ENCODE assay signal across 16 cellular contexts in genomic region chr6:5388319-5388718, GRCh38.
DNase-seq lines count a peak whose midpoint lies in the region; ATAC-seq and TF ChIP-seq lines count a peak whose summit lies in the region.
"Had no signal": no experiment of that assay in that cellular context is flagged by ENCODE, and none has a peak within 500 bp of the region (broad histone marks: within the 10 kb centered on the region; RNA-seq: fewer than 3 reads in every experiment).

No MANE protein-coding gene starts in this region.

- intact Hi-C loops in CD14-positive monocyte (cut with micrococcal nuclease) = no loop called here

- no peak overlapping the region for H3K4me3 ChIP-seq in LNCaP clone FGC (ENCODE audit: low read depth, low read length)
- H3K4me3 ChIP-seq: GM23338 had no signal

- no peak for ATAC-seq in activated naive CD8-positive, alpha-beta T cell treated with anti-CD3 and anti-CD28 coated beads, Interleukin-2, amount 50 U/mL, for 24 hours
- ATAC-seq in HG03520 (IDR thresholded peaks at IDR 0.05; ENCODE audit: unreplicated experiment) = no peak
- ATAC-seq: GM23338 had no signal

- TF ChIP-seq CTCF in C4-2B (conservative IDR thresholded peaks at IDR 0.05) (peak; percentile 23), LNCaP clone FGC (IDR thresholded peaks at IDR 0.05; ENCODE audit: control insufficient read depth, extremely low read depth, insufficient read depth) (peak; percentile 22; the same call in 1 of the 2 replicates), chondrocyte (IDR thresholded peaks at IDR 0.05) (peak; percentile 40), CD14-positive monocyte (IDR thresholded peaks at IDR 0.05) (no peak)

- no peak overlapping the region for H3K27ac ChIP-seq in C4-2B

- H3K27me3 Mint-ChIP-seq in chondrocyte (ENCODE audit: low read depth) (no peaks in the 10 kb centered on the region), CD14-positive monocyte (ENCODE audit: low read depth in 3 of 3) (no peaks in the 10 kb centered on the region)
- H3K27me3 Mint-ChIP-seq in activated naive CD8-positive, alpha-beta T cell treated with anti-CD3 and anti-CD28 coated beads, Interleukin-2, amount 50 U/mL, for 24 hours = no peaks in the 10 kb centered on the region
- H3K27me3 Mint-ChIP-seq: CD4-positive, alpha-beta memory T cell had no signal

- H3K27ac Mint-ChIP-seq in chondrocyte (ENCODE audit: unreplicated experiment) (no peak overlapping the region), CD14-positive monocyte (no peak overlapping the region)
- H3K27ac Mint-ChIP-seq in activated naive CD8-positive, alpha-beta T cell treated with anti-CD3 and anti-CD28 coated beads, Interleukin-2, amount 50 U/mL, for 24 hours = no peak overlapping the region
- H3K27ac Mint-ChIP-seq: GM23338 had no signal

- no peak overlapping the region for H3K4me3 Mint-ChIP-seq in chondrocyte (ENCODE audit: unreplicated experiment)
- no peak overlapping the region for H3K4me3 Mint-ChIP-seq in activated naive CD8-positive, alpha-beta T cell treated with anti-CD3 and anti-CD28 coated beads, Interleukin-2, amount 50 U/mL, for 24 hours
- no peak overlapping the region for H3K4me3 Mint-ChIP-seq in CD14-positive monocyte
- H3K4me3 Mint-ChIP-seq: CD4-positive, alpha-beta memory T cell; GM23338 had no signal

- H3K4me1 Mint-ChIP-seq in chondrocyte (ENCODE audit: low read depth) = no peaks in the 10 kb centered on the region
- H3K4me1 Mint-ChIP-seq in activated naive CD8-positive, alpha-beta T cell treated with anti-CD3 and anti-CD28 coated beads, Interleukin-2, amount 50 U/mL, for 24 hours = peaks cover 2% of the 10 kb centered on the region
- no peaks in the 10 kb centered on the region for H3K4me1 Mint-ChIP-seq in CD14-positive monocyte

- H3K9me3 Mint-ChIP-seq in chondrocyte (ENCODE audit: low read depth) (no peaks in the 10 kb centered on the region), CD14-positive monocyte (no peaks in the 10 kb centered on the region)
- H3K9me3 Mint-ChIP-seq in activated naive CD8-positive, alpha-beta T cell treated with anti-CD3 and anti-CD28 coated beads, Interleukin-2, amount 50 U/mL, for 24 hours = no peaks in the 10 kb centered on the region
- H3K9me3 Mint-ChIP-seq: CD4-positive, alpha-beta memory T cell; GM23338 had no signal

- no peak for DNase-seq in LNCaP clone FGC (ENCODE audit: low read depth)
- no peak for DNase-seq in chondrocyte (ENCODE audit: low spot score)
- DNase-seq in pons (ENCODE audit: low spot score) = peak; percentile 22
- no peak for DNase-seq in activated naive CD8-positive, alpha-beta T cell treated with anti-CD3 and anti-CD28 coated beads, Interleukin-2, amount 50 U/mL, for 24 hours
- DNase-seq in NCI-H1092 (lab: John Stamatoyannopoulos, UW) = no peak
- DNase-seq in CD14-positive monocyte (ENCODE audit: low spot score) = no peak
- DNase-seq: BE2C; C1 segment of cervical spinal cord; CD4-positive, alpha-beta memory T cell; DMS153; DMS79; GDM1; HCEC 1CT had no signal

- H3K36me3 Mint-ChIP-seq in chondrocyte (ENCODE audit: low read depth) = no peaks in the 10 kb centered on the region
- peaks cover 3% of the 10 kb centered on the region for H3K36me3 Mint-ChIP-seq in activated naive CD8-positive, alpha-beta T cell treated with anti-CD3 and anti-CD28 coated beads, Interleukin-2, amount 50 U/mL, for 24 hours (ENCODE audit: low read depth)
- no peaks in the 10 kb centered on the region for H3K36me3 Mint-ChIP-seq in CD14-positive monocyte
- H3K36me3 Mint-ChIP-seq: CD4-positive, alpha-beta memory T cell had no signal
